1 cellular context compared by ENCODE assay signal in the genomic region with DNA sequence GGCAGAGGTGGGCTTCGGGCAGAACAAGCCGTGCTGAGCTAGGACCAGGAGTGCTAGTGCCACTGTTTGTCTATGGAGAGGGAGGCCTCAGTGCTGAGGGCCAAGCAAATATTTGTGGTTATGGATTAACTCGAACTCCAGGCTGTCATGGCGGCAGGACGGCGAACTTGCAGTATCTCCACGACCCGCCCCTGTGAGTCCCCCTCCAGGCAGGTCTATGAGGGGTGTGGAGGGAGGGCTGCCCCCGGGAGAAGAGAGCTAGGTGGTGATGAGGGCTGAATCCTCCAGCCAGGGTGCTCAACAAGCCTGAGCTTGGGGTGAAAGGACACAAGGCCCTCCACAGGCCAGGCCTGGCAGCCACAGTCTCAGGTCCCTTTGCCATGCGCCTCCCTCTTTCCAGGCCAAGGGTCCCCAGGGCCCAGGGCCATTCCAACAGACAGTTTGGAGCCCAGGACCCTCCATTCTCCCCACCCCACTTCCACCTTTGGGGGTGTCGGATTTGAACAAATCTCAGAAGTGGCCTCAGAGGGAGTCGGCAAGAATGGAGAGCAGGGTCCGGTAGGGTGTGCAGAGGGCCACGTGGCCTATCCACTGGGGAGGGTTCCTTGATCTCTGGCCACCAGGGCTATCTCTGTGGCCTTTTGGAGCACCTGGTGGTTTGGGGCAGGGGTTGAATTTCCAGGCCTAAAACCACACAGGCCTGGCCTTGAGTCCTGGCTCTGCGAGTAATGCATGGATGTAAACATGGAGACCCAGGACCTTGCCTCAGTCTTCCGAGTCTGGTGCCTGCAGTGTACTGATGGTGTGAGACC.
A peak's percentile ranks its signal among the peaks of the same experiment; 100 is the strongest.
TF ChIP-seq lines count a peak whose summit lies in the region.

TSS of gene PROC (plus strand) at position 128 of the 812 bp plus-strand sequence. CDS start 1,516 bp downstream, outside the sequence.

TF ChIP-seq in HepG2, 621 proteins besides CTCF, POLR2A, EP300 and RAD21 (continued from another document and continues in another):
- TF ChIP-seq FOXO4 (CRISPR knock-in tag; conservative IDR thresholded peaks at IDR 0.05) (peak; percentile 99), MXI1 (IDR thresholded peaks at IDR 0.05; ENCODE audit: borderline replicate concordance, low read depth, low read length) (0 out of 3 replicates have a peak, but pooled peaks have one; percentile 32), LCORL (IDR thresholded peaks at IDR 0.05) (peak; percentile 58), LCORL (CRISPR knock-in tag; IDR thresholded peaks at IDR 0.05) (peak; percentile 73), ZBTB25 (CRISPR knock-in tag; IDR thresholded peaks at IDR 0.05) (peak; percentile 37; the same call in 1 of the 2 replicates), MAF1 (CRISPR knock-in tag; IDR thresholded peaks at IDR 0.05; ENCODE audit: borderline replicate concordance) (no peak; the same call in 1 of the 2 replicates), ZFP41 (CRISPR knock-in tag; IDR thresholded peaks at IDR 0.05; ENCODE audit: borderline replicate concordance) (0 out of 2 replicates have a peak, but pooled peaks have one; percentile 45), ZNF33A (CRISPR knock-in tag; IDR thresholded peaks at IDR 0.05; ENCODE audit: borderline replicate concordance) (no peak), BCL6 (CRISPR knock-in tag; IDR thresholded peaks at IDR 0.05) (peak; percentile 65), ZNF496 (CRISPR knock-in tag; IDR thresholded peaks at IDR 0.05; ENCODE audit: insufficient replicate concordance) (no peak), TGIF2 (CRISPR knock-in tag; IDR thresholded peaks at IDR 0.05) (peak; percentile 58; the same call in 1 of the 2 replicates), RARG (CRISPR knock-in tag; IDR thresholded peaks at IDR 0.05; ENCODE audit: low read depth) (peak; percentile 97), ZNF205 (CRISPR knock-in tag; IDR thresholded peaks at IDR 0.05) (no peak), PHF20 (CRISPR knock-in tag; IDR thresholded peaks at IDR 0.05) (peak; percentile 69; the same call in 1 of the 2 replicates), FLYWCH1 (CRISPR knock-in tag; IDR thresholded peaks at IDR 0.05) (0 out of 2 replicates have a peak, but pooled peaks have one; percentile 34), ZNF781 (CRISPR knock-in tag; IDR thresholded peaks at IDR 0.05; ENCODE audit: borderline replicate concordance, not compliant biosample characterization) (peak; percentile 96), NR2F2 (IDR thresholded peaks at IDR 0.05; ENCODE audit: borderline replicate concordance, low read depth) (0 out of 2 replicates have a peak, but pooled peaks have one; percentile 62), GATAD2A (CRISPR knock-in tag; IDR thresholded peaks at IDR 0.05) (peak; percentile 82), ZNF597 (CRISPR knock-in tag; IDR thresholded peaks at IDR 0.05) (no peak), LBX2 (CRISPR knock-in tag; IDR thresholded peaks at IDR 0.05; ENCODE audit: borderline replicate concordance) (peak; percentile 88; the same call in 1 of the 2 replicates), ZNF468 (CRISPR knock-in tag; IDR thresholded peaks at IDR 0.05) (peak; percentile 93; the same call in 1 of the 2 replicates), PHF8 (CRISPR knock-in tag; IDR thresholded peaks at IDR 0.05) (peak; percentile 98), ZEB1 (IDR thresholded peaks at IDR 0.05; ENCODE audit: insufficient replicate concordance, low read depth) (peak; percentile 56), REXO4 (CRISPR knock-in tag; IDR thresholded peaks at IDR 0.05; ENCODE audit: borderline replicate concordance) (peak; percentile 20; the same call in 1 of the 2 replicates), ZNF260 (CRISPR knock-in tag; IDR thresholded peaks at IDR 0.05; ENCODE audit: borderline replicate concordance, low read depth) (0 out of 2 replicates have a peak, but pooled peaks have one; percentile 77), RARA (CRISPR knock-in tag; IDR thresholded peaks at IDR 0.05) (peak; percentile 78), RXRA (CRISPR knock-in tag; IDR thresholded peaks at IDR 0.05) (peak; percentile 78), ZNF331 (CRISPR knock-in tag; IDR thresholded peaks at IDR 0.05) (peak; percentile 89), HNF4A (CRISPR knock-in tag; IDR thresholded peaks at IDR 0.05) (peak; percentile 81), ZNF432 (CRISPR knock-in tag; IDR thresholded peaks at IDR 0.05; ENCODE audit: borderline replicate concordance) (0 out of 2 replicates have a peak, but pooled peaks have one; percentile 67), ESRRA (CRISPR knock-in tag; IDR thresholded peaks at IDR 0.05; ENCODE audit: low read depth) (peak; percentile 62; the same call in 1 of the 2 replicates), ZMYM2 (CRISPR knock-in tag; IDR thresholded peaks at IDR 0.05) (peak; percentile 53), CEBPG (CRISPR knock-in tag; IDR thresholded peaks at IDR 0.05) (0 out of 2 replicates have a peak, but pooled peaks have one; percentile 11)
- TF ChIP-seq, protein P1, sequence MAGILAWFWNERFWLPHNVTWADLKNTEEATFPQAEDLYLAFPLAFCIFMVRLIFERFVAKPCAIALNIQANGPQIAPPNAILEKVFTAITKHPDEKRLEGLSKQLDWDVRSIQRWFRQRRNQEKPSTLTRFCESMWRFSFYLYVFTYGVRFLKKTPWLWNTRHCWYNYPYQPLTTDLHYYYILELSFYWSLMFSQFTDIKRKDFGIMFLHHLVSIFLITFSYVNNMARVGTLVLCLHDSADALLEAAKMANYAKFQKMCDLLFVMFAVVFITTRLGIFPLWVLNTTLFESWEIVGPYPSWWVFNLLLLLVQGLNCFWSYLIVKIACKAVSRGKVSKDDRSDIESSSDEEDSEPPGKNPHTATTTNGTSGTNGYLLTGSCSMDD (CRISPR knock-in tag; IDR thresholded peaks at IDR 0.05): no peak
- TF ChIP-seq, protein P2, sequence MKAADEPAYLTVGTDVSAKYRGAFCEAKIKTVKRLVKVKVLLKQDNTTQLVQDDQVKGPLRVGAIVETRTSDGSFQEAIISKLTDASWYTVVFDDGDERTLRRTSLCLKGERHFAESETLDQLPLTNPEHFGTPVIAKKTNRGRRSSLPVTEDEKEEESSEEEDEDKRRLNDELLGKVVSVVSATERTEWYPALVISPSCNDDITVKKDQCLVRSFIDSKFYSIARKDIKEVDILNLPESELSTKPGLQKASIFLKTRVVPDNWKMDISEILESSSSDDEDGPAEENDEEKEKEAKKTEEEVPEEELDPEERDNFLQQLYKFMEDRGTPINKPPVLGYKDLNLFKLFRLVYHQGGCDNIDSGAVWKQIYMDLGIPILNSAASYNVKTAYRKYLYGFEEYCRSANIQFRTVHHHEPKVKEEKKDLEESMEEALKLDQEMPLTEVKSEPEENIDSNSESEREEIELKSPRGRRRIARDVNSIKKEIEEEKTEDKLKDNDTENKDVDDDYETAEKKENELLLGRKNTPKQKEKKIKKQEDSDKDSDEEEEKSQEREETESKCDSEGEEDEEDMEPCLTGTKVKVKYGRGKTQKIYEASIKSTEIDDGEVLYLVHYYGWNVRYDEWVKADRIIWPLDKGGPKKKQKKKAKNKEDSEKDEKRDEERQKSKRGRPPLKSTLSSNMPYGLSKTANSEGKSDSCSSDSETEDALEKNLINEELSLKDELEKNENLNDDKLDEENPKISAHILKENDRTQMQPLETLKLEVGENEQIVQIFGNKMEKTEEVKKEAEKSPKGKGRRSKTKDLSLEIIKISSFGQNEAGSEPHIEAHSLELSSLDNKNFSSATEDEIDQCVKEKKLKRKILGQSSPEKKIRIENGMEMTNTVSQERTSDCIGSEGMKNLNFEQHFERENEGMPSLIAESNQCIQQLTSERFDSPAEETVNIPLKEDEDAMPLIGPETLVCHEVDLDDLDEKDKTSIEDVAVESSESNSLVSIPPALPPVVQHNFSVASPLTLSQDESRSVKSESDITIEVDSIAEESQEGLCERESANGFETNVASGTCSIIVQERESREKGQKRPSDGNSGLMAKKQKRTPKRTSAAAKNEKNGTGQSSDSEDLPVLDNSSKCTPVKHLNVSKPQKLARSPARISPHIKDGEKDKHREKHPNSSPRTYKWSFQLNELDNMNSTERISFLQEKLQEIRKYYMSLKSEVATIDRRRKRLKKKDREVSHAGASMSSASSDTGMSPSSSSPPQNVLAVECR (CRISPR knock-in tag; IDR thresholded peaks at IDR 0.05; ENCODE audit: borderline replicate concordance): peak; percentile 91
- TF ChIP-seq, protein P3, sequence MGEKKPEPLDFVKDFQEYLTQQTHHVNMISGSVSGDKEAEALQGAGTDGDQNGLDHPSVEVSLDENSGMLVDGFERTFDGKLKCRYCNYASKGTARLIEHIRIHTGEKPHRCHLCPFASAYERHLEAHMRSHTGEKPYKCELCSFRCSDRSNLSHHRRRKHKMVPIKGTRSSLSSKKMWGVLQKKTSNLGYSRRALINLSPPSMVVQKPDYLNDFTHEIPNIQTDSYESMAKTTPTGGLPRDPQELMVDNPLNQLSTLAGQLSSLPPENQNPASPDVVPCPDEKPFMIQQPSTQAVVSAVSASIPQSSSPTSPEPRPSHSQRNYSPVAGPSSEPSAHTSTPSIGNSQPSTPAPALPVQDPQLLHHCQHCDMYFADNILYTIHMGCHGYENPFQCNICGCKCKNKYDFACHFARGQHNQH (CRISPR knock-in tag; IDR thresholded peaks at IDR 0.05): no peak; the same call in 1 of the 2 replicates
- TF ChIP-seq, protein P4, sequence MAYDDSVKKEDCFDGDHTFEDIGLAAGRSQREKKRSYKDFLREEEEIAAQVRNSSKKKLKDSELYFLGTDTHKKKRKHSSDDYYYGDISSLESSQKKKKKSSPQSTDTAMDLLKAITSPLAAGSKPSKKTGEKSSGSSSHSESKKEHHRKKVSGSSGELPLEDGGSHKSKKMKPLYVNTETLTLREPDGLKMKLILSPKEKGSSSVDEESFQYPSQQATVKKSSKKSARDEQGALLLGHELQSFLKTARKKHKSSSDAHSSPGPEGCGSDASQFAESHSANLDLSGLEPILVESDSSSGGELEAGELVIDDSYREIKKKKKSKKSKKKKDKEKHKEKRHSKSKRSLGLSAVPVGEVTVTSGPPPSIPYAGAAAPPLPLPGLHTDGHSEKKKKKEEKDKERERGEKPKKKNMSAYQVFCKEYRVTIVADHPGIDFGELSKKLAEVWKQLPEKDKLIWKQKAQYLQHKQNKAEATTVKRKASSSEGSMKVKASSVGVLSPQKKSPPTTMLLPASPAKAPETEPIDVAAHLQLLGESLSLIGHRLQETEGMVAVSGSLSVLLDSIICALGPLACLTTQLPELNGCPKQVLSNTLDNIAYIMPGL (CRISPR knock-in tag; IDR thresholded peaks at IDR 0.05; ENCODE audit: borderline replicate concordance in 1 of 2, low read depth in 1 of 2): peak in 1 of 2 experiments; percentile 95; a peak in 2 of 4 replicates
- TF ChIP-seq, protein P5, sequence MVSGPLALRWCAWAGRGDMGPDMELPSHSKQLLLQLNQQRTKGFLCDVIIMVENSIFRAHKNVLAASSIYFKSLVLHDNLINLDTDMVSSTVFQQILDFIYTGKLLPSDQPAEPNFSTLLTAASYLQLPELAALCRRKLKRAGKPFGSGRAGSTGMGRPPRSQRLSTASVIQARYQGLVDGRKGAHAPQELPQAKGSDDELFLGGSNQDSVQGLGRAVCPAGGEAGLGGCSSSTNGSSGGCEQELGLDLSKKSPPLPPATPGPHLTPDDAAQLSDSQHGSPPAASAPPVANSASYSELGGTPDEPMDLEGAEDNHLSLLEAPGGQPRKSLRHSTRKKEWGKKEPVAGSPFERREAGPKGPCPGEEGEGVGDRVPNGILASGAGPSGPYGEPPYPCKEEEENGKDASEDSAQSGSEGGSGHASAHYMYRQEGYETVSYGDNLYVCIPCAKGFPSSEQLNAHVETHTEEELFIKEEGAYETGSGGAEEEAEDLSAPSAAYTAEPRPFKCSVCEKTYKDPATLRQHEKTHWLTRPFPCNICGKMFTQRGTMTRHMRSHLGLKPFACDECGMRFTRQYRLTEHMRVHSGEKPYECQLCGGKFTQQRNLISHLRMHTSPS (CRISPR knock-in tag; IDR thresholded peaks at IDR 0.05; ENCODE audit: low read depth): peak; percentile 94
- TF ChIP-seq, protein P6, sequence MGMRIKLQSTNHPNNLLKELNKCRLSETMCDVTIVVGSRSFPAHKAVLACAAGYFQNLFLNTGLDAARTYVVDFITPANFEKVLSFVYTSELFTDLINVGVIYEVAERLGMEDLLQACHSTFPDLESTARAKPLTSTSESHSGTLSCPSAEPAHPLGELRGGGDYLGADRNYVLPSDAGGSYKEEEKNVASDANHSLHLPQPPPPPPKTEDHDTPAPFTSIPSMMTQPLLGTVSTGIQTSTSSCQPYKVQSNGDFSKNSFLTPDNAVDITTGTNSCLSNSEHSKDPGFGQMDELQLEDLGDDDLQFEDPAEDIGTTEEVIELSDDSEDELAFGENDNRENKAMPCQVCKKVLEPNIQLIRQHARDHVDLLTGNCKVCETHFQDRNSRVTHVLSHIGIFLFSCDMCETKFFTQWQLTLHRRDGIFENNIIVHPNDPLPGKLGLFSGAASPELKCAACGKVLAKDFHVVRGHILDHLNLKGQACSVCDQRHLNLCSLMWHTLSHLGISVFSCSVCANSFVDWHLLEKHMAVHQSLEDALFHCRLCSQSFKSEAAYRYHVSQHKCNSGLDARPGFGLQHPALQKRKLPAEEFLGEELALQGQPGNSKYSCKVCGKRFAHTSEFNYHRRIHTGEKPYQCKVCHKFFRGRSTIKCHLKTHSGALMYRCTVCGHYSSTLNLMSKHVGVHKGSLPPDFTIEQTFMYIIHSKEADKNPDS (CRISPR knock-in tag; IDR thresholded peaks at IDR 0.05): 0 out of 2 replicates have a peak, but pooled peaks have one; percentile 47
